15 cellular contexts compared by ENCODE assay signal in genomic region chr9:69364510-69365150, GRCh38. TPM values are rescaled to one million over a fixed set of nuclear protein-coding genes. Genes with fewer than 3 reads are reported as not detected.
DNase-seq lines count a peak whose midpoint lies in the region; ATAC-seq, FAIRE-seq and TF ChIP-seq lines count a peak whose summit lies in the region.
"Had no signal": no experiment of that assay in that cellular context is flagged by ENCODE, and none has a peak within 500 bp of the region (broad histone marks: within the 10 kb centered on the region; RNA-seq: fewer than 3 reads in every experiment).

No MANE protein-coding gene starts in this region.

- TF ChIP-seq POLR2A in heart left ventricle (IDR thresholded peaks at IDR 0.05), result no peak

- H3K9me3 ChIP-seq in heart left ventricle, result peaks cover 0 to 8% (median 0%) of the 10 kb centered on the region in 12 donors
- no peaks in the 10 kb centered on the region for H3K9me3 ChIP-seq in right cardiac atrium (ENCODE audit: control insufficient read depth, low read length)
- H3K9me3 ChIP-seq: HAP-1 had no signal

- peaks cover 0 to 16% (median 2%) of the 10 kb centered on the region in 12 donors for H3K4me1 ChIP-seq in heart left ventricle
- H3K4me1 ChIP-seq in right cardiac atrium (ENCODE audit: control insufficient read depth, insufficient read depth, low read length), result no peaks in the 10 kb centered on the region
- H3K4me1 ChIP-seq: BLaER1 treated with 17β-estradiol and CSF1 and Interleukin-3, amounts not matched to agents 10 nM and 100 nM; HAP-1 had no signal

- peak overlapping the region in 8 of 12 donors; percentile 17 to 56 (median 35) for H3K27ac ChIP-seq in heart left ventricle
- H3K27ac ChIP-seq in right cardiac atrium (ENCODE audit: low read length), result peak overlapping the region; percentile 26
- H3K27ac ChIP-seq: BLaER1 treated with 17β-estradiol and CSF1 and Interleukin-3, amounts not matched to agents 10 nM and 100 nM had no signal

- TF ChIP-seq CTCF in heart left ventricle (IDR thresholded peaks at IDR 0.05) (no peak), D721Med (IDR thresholded peaks at IDR 0.05; ENCODE audit: insufficient read depth, missing control alignments) (no peak)

- ATAC-seq in Right ventricle myocardium inferior (peak; percentile 56), heart left ventricle (peak; percentile 49 to 77 (median 76)), right cardiac atrium (no peak), GM21737 (IDR thresholded peaks at IDR 0.05; ENCODE audit: unreplicated experiment) (no peak)
- ATAC-seq: HepG2 had no signal

- H3K27me3 ChIP-seq in heart left ventricle (no peaks in the 10 kb centered on the region), right cardiac atrium (ENCODE audit: control insufficient read depth, insufficient read depth) (no peaks in the 10 kb centered on the region)
- H3K27me3 ChIP-seq: BLaER1 treated with 17β-estradiol and CSF1 and Interleukin-3, amounts not matched to agents 10 nM and 100 nM had no signal

- whole genome bisulfite sequencing in heart left ventricle, 4 donors, result 65 to 83% (median 78%) methylated on average over 3 of the region's 3 CpGs
- 75% methylated on average over 3 of the region's 3 CpGs for WGBS in right cardiac atrium

- H3K4me3 ChIP-seq in heart left ventricle (no peak overlapping the region), right cardiac atrium (ENCODE audit: low read length) (no peak overlapping the region)
- H3K4me3 ChIP-seq: BLaER1 treated with 17β-estradiol and CSF1 and Interleukin-3, amounts not matched to agents 10 nM and 100 nM; HAP-1 had no signal

- FAIRE-seq in D721Med (lab: Jason Lieb, UNC), result no peak
- FAIRE-seq: HepG2, HTR-8/SVneo had no signal

- no peaks in the 10 kb centered on the region for H3K36me3 ChIP-seq in heart left ventricle
- H3K36me3 ChIP-seq: BLaER1 treated with 17β-estradiol and CSF1 and Interleukin-3, amounts not matched to agents 10 nM and 100 nM; HAP-1 had no signal

- DNase-seq in Right ventricle myocardium inferior (ENCODE audit: missing footprints) (no peak), cardiac septum (ENCODE audit: low spot score) (no peak), heart left ventricle (no peak), right cardiac atrium (no peak), D721Med (ENCODE audit: insufficient read length, low spot score) (no peak)
- no peak for DNase-seq in stimulated activated CD4-positive, alpha-beta T cell treated with anti-CD3 and anti-CD28 coated beads, Interleukin-4, amount 100 ng/mL, for 1 hour
- DNase-seq: 8988T; CD4-positive, CD25-positive, alpha-beta regulatory T cell; DMS 273 treated with DMSO at 0.1 percent for 48 hours; GOT3 had no signal

- intact Hi-C loops in Right ventricle myocardium inferior (cut with DNase I), result no loop called here
- intact Hi-C loops in cardiac septum (cut with DNase I), result no loop called here
- intact Hi-C loops in heart left ventricle (cut with DNase I), result no loop called here
- intact Hi-C loops in right cardiac atrium (cut with DNase I), result no loop called here

RNA-seq across cellular contexts. Expression of gene ENTREP1, which starts 39.6 kb away (rescaled TPM):
- total RNA-seq in Right ventricle myocardium inferior (20.0 TPM), cardiac septum (25.1 TPM), heart left ventricle (10 to 100 TPM; 16.6 to 29.1 (median 24.8) TPM), right cardiac atrium (10 to 100 TPM; 16.7 to 29.2 (median 25.7) TPM)
- polyA plus RNA-seq in heart left ventricle (10 to 100 TPM; 12.6 to 15.7 TPM), right cardiac atrium (14.7 TPM)
- total RNA-seq: CD4-positive, CD25-positive, alpha-beta regulatory T cell; HepG2 had no signal
- polyA plus RNA-seq: CD4-positive, CD25-positive, alpha-beta regulatory T cell; HepG2 had no signal

Comparison
In these comparisons a context has a peak if more than half of its experiments do, and no peak if none do; other contexts are left out.
1. ATAC-seq: peak in Right ventricle myocardium inferior (single experiment) and heart left ventricle (4 of 4); none in right cardiac atrium (0 of 2) and GM21737 (single experiment).